In genomic region chr13:26561636-26562537, GRCh38 we compare ENCODE assay signal across 1 cellular context.
TF ChIP-seq lines count a peak whose summit lies in the region.

No MANE protein-coding gene starts in this region.

TF ChIP-seq in HEK293, 187 proteins besides CTCF, POLR2A, EP300 and RAD21 (continued from another document and continues in another):
- TF ChIP-seq PRDM10 (tag by site-specific recombination; IDR thresholded peaks at IDR 0.05) (0 out of 2 replicates have a peak, but pooled peaks have one; percentile 10), PRDM4 (tag by site-specific recombination; IDR thresholded peaks at IDR 0.05) (no peak), KLF9 (tag by site-specific recombination; IDR thresholded peaks at IDR 0.05; ENCODE audit: low read depth) (no peak), SCRT2 (tag by site-specific recombination; IDR thresholded peaks at IDR 0.05) (peak; percentile 74), ATF2 (tag by site-specific recombination; IDR thresholded peaks at IDR 0.05; ENCODE audit: low read depth) (peak; percentile 36; the same call in 1 of the 2 replicates), KLF1 (tag by site-specific recombination; IDR thresholded peaks at IDR 0.05) (no peak), ZNF211 (tag by site-specific recombination; IDR thresholded peaks at IDR 0.05; ENCODE audit: low read depth) (no peak), ZNF561 (tag by site-specific recombination; IDR thresholded peaks at IDR 0.05; ENCODE audit: borderline replicate concordance) (no peak), ZFP41 (tag by site-specific recombination; IDR thresholded peaks at IDR 0.05; ENCODE audit: borderline replicate concordance) (no peak), ZNF76 (tag by site-specific recombination; IDR thresholded peaks at IDR 0.05; ENCODE audit: borderline replicate concordance, low read depth) (no peak), ZSCAN16 (tag by site-specific recombination; IDR thresholded peaks at IDR 0.05) (no peak), KLF17 (tag by site-specific recombination; IDR thresholded peaks at IDR 0.05) (0 out of 2 replicates have a peak, but pooled peaks have one; percentile 38), WT1 (tag by site-specific recombination; IDR thresholded peaks at IDR 0.05) (peak; percentile 52), AEBP2 (tag by site-specific recombination; IDR thresholded peaks at IDR 0.05; ENCODE audit: borderline replicate concordance) (no peak), ZNF239 (tag by site-specific recombination; IDR thresholded peaks at IDR 0.05) (no peak), ZBTB8A (tag by site-specific recombination; IDR thresholded peaks at IDR 0.05) (no peak), GLIS2 (tag by site-specific recombination; IDR thresholded peaks at IDR 0.05) (no peak), BCL6B (tag by site-specific recombination; IDR thresholded peaks at IDR 0.05) (no peak), ZNF514 (tag by site-specific recombination; IDR thresholded peaks at IDR 0.05) (no peak), ZNF184 (tag by site-specific recombination; IDR thresholded peaks at IDR 0.05) (no peak), ELK4 (IDR thresholded peaks at IDR 0.05; ENCODE audit: borderline replicate concordance, low read depth, low read length) (no peak), ZNF664 (tag by site-specific recombination; IDR thresholded peaks at IDR 0.05) (no peak), ZNF292 (tag by site-specific recombination; IDR thresholded peaks at IDR 0.05; ENCODE audit: borderline replicate concordance, low read depth) (no peak), REST (tag by site-specific recombination; IDR thresholded peaks at IDR 0.05) (0 out of 2 replicates have a peak, but pooled peaks have one; percentile 7), GFI1B (tag by site-specific recombination; IDR thresholded peaks at IDR 0.05) (no peak), ZNF629 (tag by site-specific recombination; IDR thresholded peaks at IDR 0.05) (peak; percentile 31; the same call in 1 of the 2 replicates), SP7 (tag by site-specific recombination; IDR thresholded peaks at IDR 0.05) (no peak), ZNF518A (tag by site-specific recombination; conservative IDR thresholded peaks at IDR 0.05; ENCODE audit: low read depth) (no peak), ZNF513 (tag by site-specific recombination; IDR thresholded peaks at IDR 0.05) (no peak), ZNF391 (tag by site-specific recombination; IDR thresholded peaks at IDR 0.05; ENCODE audit: borderline replicate concordance, low read depth) (no peak)
